Comparison of ENCODE assay signal across 12 cellular contexts in the genomic region with DNA sequence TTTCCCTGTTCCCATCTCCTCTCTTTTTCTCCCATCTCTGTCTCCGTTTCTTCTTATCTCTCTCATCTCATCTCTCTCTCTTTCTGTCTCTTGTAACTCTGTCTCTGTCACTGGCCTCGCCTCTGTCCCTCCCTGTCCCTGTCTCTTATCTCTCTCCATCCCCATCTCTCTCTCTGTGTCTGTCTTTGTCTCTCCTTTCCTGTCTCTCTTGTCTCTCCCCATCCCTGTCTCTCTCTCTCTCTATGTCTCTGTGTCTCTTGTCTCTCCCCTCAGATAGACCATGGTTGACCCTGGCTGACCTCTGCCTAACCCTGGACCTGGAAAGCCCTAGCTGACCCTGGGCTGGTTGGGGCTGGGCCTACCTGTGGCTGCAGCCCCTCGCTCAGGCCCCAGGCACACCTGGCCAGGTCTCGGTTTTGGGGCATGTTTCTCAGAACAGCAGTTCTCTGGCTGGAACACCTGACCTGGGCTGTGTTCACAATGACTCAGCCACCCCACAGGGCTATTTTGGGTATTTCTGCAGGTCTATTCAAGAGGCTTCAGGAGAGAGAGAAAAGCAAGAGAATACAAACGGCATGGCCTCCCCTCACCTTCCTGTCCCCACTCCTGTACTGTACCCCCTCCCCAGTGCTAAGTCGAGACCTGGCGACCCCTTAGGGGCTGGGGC.
DNase-seq lines count a peak whose midpoint lies in the region; ATAC-seq and TF ChIP-seq lines count a peak whose summit lies in the region.
"Had no signal": no experiment of that assay in that cellular context is flagged by ENCODE, and none has a peak within 500 bp of the region (broad histone marks: within the 10 kb centered on the region; RNA-seq: fewer than 3 reads in every experiment).

No MANE protein-coding gene starts in this region.

- H3K36me3 Mint-ChIP-seq in T-helper 1 cell treated with Interleukin-12 subunit alpha and Interleukin-12 subunit beta and Interleukin-4 antibody, amounts not matched to agents 30 μg/mL and 1 μg/mL, for 36 hours (ENCODE audit: low read depth) = no peaks in the 10 kb centered on the region
- H3K36me3 Mint-ChIP-seq in endodermal cell (ENCODE audit: low read depth) (peaks cover 6% of the 10 kb centered on the region), nephron progenitor cell (ENCODE audit: low read depth) (peaks cover 19% of the 10 kb centered on the region)
- H3K36me3 Mint-ChIP-seq: CD8-positive, alpha-beta memory T cell had no signal

- H3K4me2 ChIP-seq in BLaER1 treated with 17β-estradiol and CSF1 and Interleukin-3, amounts not matched to agents 10 nM and 100 nM = peak overlapping the region in 8 of 11 experiments; percentile 11 to 62 (median 40); a peak in 10 of 22 replicates

- ATAC-seq in GM18868 (IDR thresholded peaks at IDR 0.05; ENCODE audit: unreplicated experiment) (peak; percentile 38), HG02884 (IDR thresholded peaks at IDR 0.05; ENCODE audit: unreplicated experiment) (peak; percentile 46)

- H3K27me3 Mint-ChIP-seq in T-helper 1 cell treated with Interleukin-12 subunit alpha and Interleukin-12 subunit beta and Interleukin-4 antibody, amounts not matched to agents 30 μg/mL and 1 μg/mL, for 36 hours (ENCODE audit: low read depth) = no peaks in the 10 kb centered on the region
- H3K27me3 Mint-ChIP-seq in endodermal cell (ENCODE audit: insufficient read depth) (peaks cover 3% of the 10 kb centered on the region), nephron progenitor cell (ENCODE audit: low read depth, poor library complexity) (peaks cover 3% of the 10 kb centered on the region)

- no peaks in the 10 kb centered on the region for H4K20me1 ChIP-seq in BLaER1 treated with 17β-estradiol and CSF1 and Interleukin-3, amounts not matched to agents 10 nM and 100 nM

- H3K27me3 ChIP-seq in BLaER1 treated with 17β-estradiol and CSF1 and Interleukin-3, amounts not matched to agents 10 nM and 100 nM = no peaks in the 10 kb centered on the region
- H3K27me3 ChIP-seq in endodermal cell (ENCODE audit: control insufficient read depth, insufficient read depth, low read length, poor library complexity, severe bottlenecking) = no peaks in the 10 kb centered on the region
- H3K27me3 ChIP-seq: thyroid gland had no signal

- H3K36me3 ChIP-seq in BLaER1 treated with 17β-estradiol and CSF1 and Interleukin-3, amounts not matched to agents 10 nM and 100 nM = no peaks in the 10 kb centered on the region
- no peaks in the 10 kb centered on the region for H3K36me3 ChIP-seq in endodermal cell (ENCODE audit: control insufficient read depth, insufficient read depth, low read length)
- H3K36me3 ChIP-seq: thyroid gland had no signal

- WGBS in endodermal cell (ENCODE audit: insufficient coverage in 1 of 2, insufficient read length in 1 of 2), 2 experiments = 53 to 68% methylated on average over 5 to 7 of the region's 7 CpGs

- no peak overlapping the region for H3K4me3 ChIP-seq in BLaER1 treated with 17β-estradiol and CSF1 and Interleukin-3, amounts not matched to agents 10 nM and 100 nM
- no peak overlapping the region for H3K4me3 ChIP-seq in endodermal cell (ENCODE audit: low read length)
- H3K4me3 ChIP-seq: thyroid gland had no signal

- peaks cover 18% of the 10 kb centered on the region for H3K4me1 Mint-ChIP-seq in T-helper 1 cell treated with Interleukin-12 subunit alpha and Interleukin-12 subunit beta and Interleukin-4 antibody, amounts not matched to agents 30 μg/mL and 1 μg/mL, for 36 hours (ENCODE audit: low read depth)
- H3K4me1 Mint-ChIP-seq in endodermal cell = no peaks in the 10 kb centered on the region
- H3K4me1 Mint-ChIP-seq in nephron progenitor cell = no peaks in the 10 kb centered on the region
- H3K4me1 Mint-ChIP-seq: CD8-positive, alpha-beta memory T cell had no signal

- peaks cover 0 to 51% (median 29%) of the 10 kb centered on the region in 10 experiments; a peak in 12 of 20 replicates for H3K4me1 ChIP-seq in BLaER1 treated with 17β-estradiol and CSF1 and Interleukin-3, amounts not matched to agents 10 nM and 100 nM
- no peaks in the 10 kb centered on the region for H3K4me1 ChIP-seq in endodermal cell (ENCODE audit: control insufficient read depth, insufficient read depth, low read length)
- H3K4me1 ChIP-seq: thyroid gland had no signal

- no peak overlapping the region for H3K9ac ChIP-seq in BLaER1 treated with 17β-estradiol and CSF1 and Interleukin-3, amounts not matched to agents 10 nM and 100 nM
- H3K9ac ChIP-seq in endodermal cell (ENCODE audit: extremely low read depth, low read length, poor library complexity, severe bottlenecking) = no peak overlapping the region

- no peaks in the 10 kb centered on the region for H3K9me3 Mint-ChIP-seq in T-helper 1 cell treated with Interleukin-12 subunit alpha and Interleukin-12 subunit beta and Interleukin-4 antibody, amounts not matched to agents 30 μg/mL and 1 μg/mL, for 36 hours
- H3K9me3 Mint-ChIP-seq in endodermal cell = peaks cover 54% of the 10 kb centered on the region
- H3K9me3 Mint-ChIP-seq in nephron progenitor cell = peaks cover 54% of the 10 kb centered on the region
- H3K9me3 Mint-ChIP-seq: CD8-positive, alpha-beta memory T cell had no signal

- no peak overlapping the region for H3K27ac ChIP-seq in BLaER1 treated with 17β-estradiol and CSF1 and Interleukin-3, amounts not matched to agents 10 nM and 100 nM
- no peak overlapping the region for H3K27ac ChIP-seq in endodermal cell (ENCODE audit: low read depth, low read length)
- H3K27ac ChIP-seq: thyroid gland had no signal

- H3K4me3 Mint-ChIP-seq in T-helper 1 cell treated with Interleukin-12 subunit alpha and Interleukin-12 subunit beta and Interleukin-4 antibody, amounts not matched to agents 30 μg/mL and 1 μg/mL, for 36 hours = peak overlapping the region; percentile 26
- H3K4me3 Mint-ChIP-seq in endodermal cell = no peak overlapping the region
- H3K4me3 Mint-ChIP-seq in nephron progenitor cell = no peak overlapping the region
- H3K4me3 Mint-ChIP-seq: CD8-positive, alpha-beta memory T cell had no signal

- no peaks in the 10 kb centered on the region for H3K9me3 ChIP-seq in BLaER1 treated with 17β-estradiol and CSF1 and Interleukin-3, amounts not matched to agents 10 nM and 100 nM (replicated peaks in 1 of 11)
- H3K9me3 ChIP-seq in endodermal cell (ENCODE audit: control insufficient read depth, low read length) = peaks cover 20% of the 10 kb centered on the region
- H3K9me3 ChIP-seq: thyroid gland had no signal

- DNase-seq in endodermal cell (no peak), NCI-H526 treated with DMSO at 0.1 percent for 48 hours (lab: John Stamatoyannopoulos, UW) (no peak), HCEC 1CT (no peak), nephron progenitor cell (no peak)
- DNase-seq: NCI-H1105 treated with DMSO at 0.1 percent for 48 hours, SW 1271, thyroid gland had no signal

- TF ChIP-seq CTCF in endodermal cell (conservative IDR thresholded peaks at IDR 0.05) = no peak
- no peak for TF ChIP-seq CTCF in nephron progenitor cell (IDR thresholded peaks at IDR 0.05)

- H3K27ac Mint-ChIP-seq in T-helper 1 cell treated with Interleukin-12 subunit alpha and Interleukin-12 subunit beta and Interleukin-4 antibody, amounts not matched to agents 30 μg/mL and 1 μg/mL, for 36 hours = peak overlapping the region; percentile 37
- H3K27ac Mint-ChIP-seq in endodermal cell (no peak overlapping the region), nephron progenitor cell (no peak overlapping the region)
